Comparison of ENCODE assay signal across 29 cellular contexts in the genomic region with DNA sequence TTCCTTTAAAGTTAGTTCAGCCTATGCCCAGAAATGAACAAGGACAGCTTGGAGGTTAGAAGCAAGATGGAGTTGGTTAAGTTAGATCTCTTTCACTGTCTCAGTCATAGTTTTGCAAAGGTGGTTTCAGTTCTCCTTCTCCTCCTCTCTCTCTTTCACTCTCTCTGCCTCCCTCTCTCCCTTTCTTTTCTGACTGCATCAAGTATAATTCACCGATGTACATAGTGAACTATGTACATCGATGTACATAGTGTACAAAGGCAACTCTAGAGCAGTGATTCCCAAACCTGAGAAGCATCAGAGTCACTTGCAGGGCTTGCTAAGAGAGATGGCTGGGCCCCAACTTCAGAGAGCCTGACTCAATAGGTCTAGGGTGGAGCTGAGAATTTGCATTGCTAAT.
"Had no signal": no experiment of that assay in that cellular context is flagged by ENCODE, and none has a peak within 500 bp of the region (broad histone marks: within the 10 kb centered on the region; RNA-seq: fewer than 3 reads in every experiment).

No MANE protein-coding gene starts in this region.

- H3K27me3 ChIP-seq: MG63, Peyer's patch, SJCRH30 had no signal

- ATAC-seq: PC-3, Right ventricle myocardium inferior, SK-N-SH treated with all-trans-retinoic acid at 6 μM for 48 hours, T-cell had no signal

- H3K36me3 ChIP-seq: MG63, Peyer's patch, SJCRH30 had no signal

- H3K4me3 ChIP-seq: MG63, Peyer's patch, SJCRH30, SK-N-MC had no signal

- H3K9me3 ChIP-seq: MG63, Peyer's patch, SJCRH30 had no signal

- H3K27ac ChIP-seq: Peyer's patch, RWPE1, SJCRH30, SK-N-MC had no signal

- DNase-seq: Kasumi-1, KG1, MG63, NCI-H1092, NCI-H1105, NCI-H1417 treated with DMSO at 0.1 percent for 48 hours, NCI-H1436 treated with DMSO at 0.1 percent for 48 hours, NCI-H1694 treated with DMSO at 0.1 percent for 48 hours, NCI-H187 treated with DMSO at 0.1 percent for 48 hours, NCI-H2029, NCI-H2081, NCI-H2171 treated with DMSO at 0.1 percent for 48 hours, NCI-H2227 treated with DMSO at 0.1 percent for 48 hours, NCI-H345, NCI-H446, NCI-H510A treated with DMSO at 0.1 percent for 48 hours, NCI-H524 treated with DMSO at 0.1 percent for 48 hours, NCI-H82, OCI-M1, PC-3, Peyer's patch, SHP77, SIG-M5, SJCRH30, T-cell had no signal

- H3K4me1 ChIP-seq: Peyer's patch, SJCRH30 had no signal
